16 cellular contexts compared by ENCODE assay signal in genomic region chr15:85550283-85550682, GRCh38.
"Had no signal": no experiment of that assay in that cellular context is flagged by ENCODE, and none has a peak within 500 bp of the region (broad histone marks: within the 10 kb centered on the region; RNA-seq: fewer than 3 reads in every experiment).

No MANE protein-coding gene starts in this region.

- H3K27me3 Mint-ChIP-seq: stimulated activated memory B cell treated with anti-CD40 and anti-IgM and Interleukin-4, amounts not matched to agents 10 μg/mL and 1 μg/mL and 100 μg/mL, for 72 hours had no signal

- H3K4me1 ChIP-seq: breast epithelium, neural progenitor cell, parathyroid adenoma had no signal

- H3K27ac Mint-ChIP-seq: immature natural killer cell; neural progenitor cell; stimulated activated memory B cell treated with anti-CD40 and anti-IgM and Interleukin-4, amounts not matched to agents 10 μg/mL and 1 μg/mL and 100 μg/mL, for 72 hours; T-helper 2 cell treated with Interferon-gamma antibody and Interleukin-4, amounts not matched to agents 5 μg/mL and 100 μg/mL, for 36 hours had no signal

- H3K27ac ChIP-seq: ascending aorta, neural progenitor cell, parathyroid adenoma, vagina had no signal

- ATAC-seq: activated CD4-positive, CD25-positive, alpha-beta regulatory T cell treated with anti-CD3 and anti-CD28 coated beads, Interleukin-2, amount 50 U/mL, for 24 hours; heart left ventricle; stimulated activated memory B cell treated with anti-CD40 and anti-IgM and Interleukin-4, amounts not matched to agents 10 μg/mL and 1 μg/mL and 100 μg/mL, for 72 hours had no signal

- H3K4me1 Mint-ChIP-seq: neural progenitor cell had no signal

- H3K27me3 ChIP-seq: ascending aorta, breast epithelium, heart left ventricle, neural progenitor cell, vagina had no signal

- H3K4me3 Mint-ChIP-seq: immature natural killer cell; neural progenitor cell; stimulated activated memory B cell treated with anti-CD40 and anti-IgM and Interleukin-4, amounts not matched to agents 10 μg/mL and 1 μg/mL and 100 μg/mL, for 72 hours; T-helper 2 cell treated with Interferon-gamma antibody and Interleukin-4, amounts not matched to agents 5 μg/mL and 100 μg/mL, for 36 hours had no signal

- H3K9me3 ChIP-seq: ascending aorta, breast epithelium, heart left ventricle, vagina had no signal

- H3K9me3 Mint-ChIP-seq: immature natural killer cell; stimulated activated memory B cell treated with anti-CD40 and anti-IgM and Interleukin-4, amounts not matched to agents 10 μg/mL and 1 μg/mL and 100 μg/mL, for 72 hours; T-helper 2 cell treated with Interferon-gamma antibody and Interleukin-4, amounts not matched to agents 5 μg/mL and 100 μg/mL, for 36 hours had no signal

- DNase-seq: activated CD4-positive, alpha-beta T cell treated with anti-CD3 and anti-CD28 coated beads, Interleukin-2, amount 50 U/mL, for 1 hour; activated CD8-positive, alpha-beta memory T cell treated with anti-CD3 and anti-CD28 coated beads for 24 hours; activated naive CD4-positive, alpha-beta T cell treated with Interleukin-2 at 50 U/mL for 16 hours; cerebellar nuclear complex; effector memory CD4-positive, alpha-beta T cell; heart left ventricle; immature natural killer cell; mammary epithelial cell had no signal

- H3K4me3 ChIP-seq: ascending aorta, breast epithelium, heart left ventricle, neural progenitor cell, vagina had no signal

- H3K36me3 ChIP-seq: ascending aorta, breast epithelium, neural progenitor cell, vagina had no signal
